ENCODE assay signal across 1 cellular context in the genomic region with DNA sequence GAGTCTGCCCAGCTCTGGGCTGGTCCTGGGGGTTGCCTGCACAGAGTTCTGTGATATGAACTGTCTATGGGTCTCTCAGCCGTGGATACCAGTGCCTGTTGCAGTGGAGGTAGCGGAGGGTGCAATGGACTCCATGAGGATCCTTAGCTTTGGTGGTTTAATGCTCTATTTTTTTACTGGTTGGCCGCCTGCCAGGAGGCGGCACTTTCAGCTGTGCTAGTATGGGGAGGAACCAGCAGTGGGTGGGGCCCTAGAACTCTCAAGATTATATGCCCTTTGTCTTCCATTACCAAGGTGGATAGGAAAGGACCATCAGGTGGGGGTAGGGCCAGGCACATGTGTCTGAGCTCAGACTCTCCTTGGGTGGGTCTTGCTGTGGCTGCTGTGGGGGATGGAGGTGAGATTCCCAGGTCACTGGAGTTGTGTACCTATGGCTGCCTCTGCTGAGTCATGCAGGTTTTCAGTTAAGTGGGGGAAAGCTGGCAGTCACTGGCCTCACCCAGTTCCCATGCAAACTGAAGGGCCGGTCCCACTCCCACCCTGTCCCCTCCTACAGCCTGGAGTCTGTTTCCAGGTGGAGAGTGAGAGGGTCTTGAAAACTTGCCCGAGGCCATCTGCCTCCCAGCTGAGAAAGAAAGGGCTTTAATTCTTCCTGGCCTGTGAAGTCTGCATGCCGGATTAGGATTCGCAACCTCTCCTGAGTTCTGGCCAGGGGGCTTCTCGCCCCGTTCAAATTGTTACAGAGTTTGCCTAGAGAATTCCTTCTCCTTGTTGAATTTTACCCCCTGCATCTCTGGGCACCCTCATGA.
TF ChIP-seq lines count a peak whose summit lies in the region.

No MANE protein-coding gene starts in this region.

TF ChIP-seq in K562, 482 proteins besides CTCF, POLR2A, EP300 and RAD21 (continued from another document):
- peak; percentile 96 for TF ChIP-seq NFIC (IDR thresholded peaks at IDR 0.05)
- peak; percentile 25; the same call in 1 of the 2 replicates for TF ChIP-seq NFE2L1 (tag; IDR thresholded peaks at IDR 0.05; ENCODE audit: borderline replicate concordance, low read depth)
- TF ChIP-seq DPF2 (IDR thresholded peaks at IDR 0.05) = 0 out of 2 replicates have a peak, but pooled peaks have one; percentile 34
- no peak for TF ChIP-seq ZNF24 (IDR thresholded peaks at IDR 0.05)
- peak; percentile 61 for TF ChIP-seq NFIX (CRISPR knock-in tag; IDR thresholded peaks at IDR 0.05; ENCODE audit: low read depth)
- TF ChIP-seq, protein P1, sequence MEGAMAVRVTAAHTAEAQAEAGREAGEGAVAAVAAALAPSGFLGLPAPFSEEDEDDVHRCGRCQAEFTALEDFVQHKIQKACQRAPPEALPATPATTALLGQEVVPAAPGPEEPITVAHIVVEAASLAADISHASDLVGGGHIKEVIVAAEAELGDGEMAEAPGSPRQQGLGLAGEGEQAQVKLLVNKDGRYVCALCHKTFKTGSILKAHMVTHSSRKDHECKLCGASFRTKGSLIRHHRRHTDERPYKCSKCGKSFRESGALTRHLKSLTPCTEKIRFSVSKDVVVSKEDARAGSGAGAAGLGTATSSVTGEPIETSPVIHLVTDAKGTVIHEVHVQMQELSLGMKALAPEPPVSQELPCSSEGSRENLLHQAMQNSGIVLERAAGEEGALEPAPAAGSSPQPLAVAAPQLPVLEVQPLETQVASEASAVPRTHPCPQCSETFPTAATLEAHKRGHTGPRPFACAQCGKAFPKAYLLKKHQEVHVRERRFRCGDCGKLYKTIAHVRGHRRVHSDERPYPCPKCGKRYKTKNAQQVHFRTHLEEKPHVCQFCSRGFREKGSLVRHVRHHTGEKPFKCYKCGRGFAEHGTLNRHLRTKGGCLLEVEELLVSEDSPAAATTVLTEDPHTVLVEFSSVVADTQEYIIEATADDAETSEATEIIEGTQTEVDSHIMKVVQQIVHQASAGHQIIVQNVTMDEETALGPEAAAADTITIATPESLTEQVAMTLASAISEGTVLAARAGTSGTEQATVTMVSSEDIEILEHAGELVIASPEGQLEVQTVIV (CRISPR knock-in tag; IDR thresholded peaks at IDR 0.05; ENCODE audit: borderline replicate concordance) = no peak
- TF ChIP-seq, protein P2, sequence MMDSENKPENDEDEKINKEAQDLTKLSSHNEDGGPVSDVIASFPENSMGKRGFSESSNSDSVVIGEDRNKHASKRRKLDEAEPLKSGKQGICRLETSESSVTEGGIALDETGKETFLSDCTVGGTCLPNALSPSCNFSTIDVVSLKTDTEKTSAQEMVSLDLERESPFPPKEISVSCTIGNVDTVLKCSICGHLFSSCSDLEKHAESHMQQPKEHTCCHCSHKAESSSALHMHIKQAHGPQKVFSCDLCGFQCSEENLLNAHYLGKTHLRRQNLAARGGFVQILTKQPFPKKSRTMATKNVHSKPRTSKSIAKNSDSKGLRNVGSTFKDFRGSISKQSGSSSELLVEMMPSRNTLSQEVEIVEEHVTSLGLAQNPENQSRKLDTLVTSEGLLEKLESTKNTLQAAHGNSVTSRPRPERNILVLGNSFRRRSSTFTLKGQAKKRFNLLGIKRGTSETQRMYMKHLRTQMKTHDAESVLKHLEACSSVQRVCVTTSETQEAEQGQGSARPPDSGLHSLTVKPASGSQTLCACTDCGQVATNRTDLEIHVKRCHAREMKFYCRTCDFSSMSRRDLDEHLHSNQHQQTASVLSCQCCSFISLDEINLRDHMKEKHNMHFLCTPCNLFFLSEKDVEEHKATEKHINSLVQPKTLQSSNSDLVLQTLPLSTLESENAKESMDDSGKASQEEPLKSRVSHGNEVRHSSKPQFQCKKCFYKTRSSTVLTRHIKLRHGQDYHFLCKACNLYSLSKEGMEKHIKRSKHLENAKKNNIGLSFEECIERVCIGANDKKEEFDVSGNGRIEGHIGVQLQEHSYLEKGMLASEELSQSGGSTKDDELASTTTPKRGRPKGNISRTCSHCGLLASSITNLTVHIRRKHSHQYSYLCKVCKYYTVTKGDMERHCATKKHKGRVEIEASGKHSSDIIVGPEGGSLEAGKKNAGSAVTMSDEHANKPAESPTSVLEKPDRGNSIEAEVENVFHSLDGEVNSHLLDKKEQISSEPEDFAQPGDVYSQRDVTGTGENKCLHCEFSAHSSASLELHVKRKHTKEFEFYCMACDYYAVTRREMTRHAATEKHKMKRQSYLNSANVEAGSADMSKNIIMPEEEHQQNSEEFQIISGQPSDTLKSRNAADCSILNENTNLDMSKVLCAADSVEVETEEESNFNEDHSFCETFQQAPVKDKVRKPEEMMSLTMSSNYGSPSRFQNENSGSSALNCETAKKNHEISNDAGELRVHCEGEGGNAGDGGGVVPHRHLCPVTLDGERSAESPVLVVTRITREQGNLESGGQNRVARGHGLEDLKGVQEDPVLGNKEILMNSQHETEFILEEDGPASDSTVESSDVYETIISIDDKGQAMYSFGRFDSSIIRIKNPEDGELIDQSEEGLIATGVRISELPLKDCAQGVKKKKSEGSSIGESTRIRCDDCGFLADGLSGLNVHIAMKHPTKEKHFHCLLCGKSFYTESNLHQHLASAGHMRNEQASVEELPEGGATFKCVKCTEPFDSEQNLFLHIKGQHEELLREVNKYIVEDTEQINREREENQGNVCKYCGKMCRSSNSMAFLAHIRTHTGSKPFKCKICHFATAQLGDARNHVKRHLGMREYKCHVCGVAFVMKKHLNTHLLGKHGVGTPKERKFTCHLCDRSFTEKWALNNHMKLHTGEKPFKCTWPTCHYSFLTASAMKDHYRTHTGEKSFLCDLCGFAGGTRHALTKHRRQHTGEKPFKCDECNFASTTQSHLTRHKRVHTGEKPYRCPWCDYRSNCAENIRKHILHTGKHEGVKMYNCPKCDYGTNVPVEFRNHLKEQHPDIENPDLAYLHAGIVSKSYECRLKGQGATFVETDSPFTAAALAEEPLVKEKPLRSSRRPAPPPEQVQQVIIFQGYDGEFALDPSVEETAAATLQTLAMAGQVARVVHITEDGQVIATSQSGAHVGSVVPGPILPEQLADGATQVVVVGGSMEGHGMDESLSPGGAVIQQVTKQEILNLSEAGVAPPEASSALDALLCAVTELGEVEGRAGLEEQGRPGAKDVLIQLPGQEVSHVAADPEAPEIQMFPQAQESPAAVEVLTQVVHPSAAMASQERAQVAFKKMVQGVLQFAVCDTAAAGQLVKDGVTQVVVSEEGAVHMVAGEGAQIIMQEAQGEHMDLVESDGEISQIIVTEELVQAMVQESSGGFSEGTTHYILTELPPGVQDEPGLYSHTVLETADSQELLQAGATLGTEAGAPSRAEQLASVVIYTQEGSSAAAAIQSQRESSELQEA (IDR thresholded peaks at IDR 0.05; ENCODE audit: low read depth) = peak; percentile 69
- TF ChIP-seq ZNF316 (IDR thresholded peaks at IDR 0.05) = peak; percentile 65
- TF ChIP-seq SLC30A9 (CRISPR knock-in tag; IDR thresholded peaks at IDR 0.05) = no peak
- peak; percentile 63 for TF ChIP-seq MAFG (tag; conservative IDR thresholded peaks at IDR 0.05)
- TF ChIP-seq SAP30 (IDR thresholded peaks at IDR 0.05; ENCODE audit: borderline replicate concordance, insufficient read depth, low read depth, low read length, poor library complexity, severe bottlenecking) = no peak
- TF ChIP-seq ZC3H4 (CRISPR knock-in tag; IDR thresholded peaks at IDR 0.05; ENCODE audit: borderline replicate concordance) = no peak
- TF ChIP-seq, protein P3, sequence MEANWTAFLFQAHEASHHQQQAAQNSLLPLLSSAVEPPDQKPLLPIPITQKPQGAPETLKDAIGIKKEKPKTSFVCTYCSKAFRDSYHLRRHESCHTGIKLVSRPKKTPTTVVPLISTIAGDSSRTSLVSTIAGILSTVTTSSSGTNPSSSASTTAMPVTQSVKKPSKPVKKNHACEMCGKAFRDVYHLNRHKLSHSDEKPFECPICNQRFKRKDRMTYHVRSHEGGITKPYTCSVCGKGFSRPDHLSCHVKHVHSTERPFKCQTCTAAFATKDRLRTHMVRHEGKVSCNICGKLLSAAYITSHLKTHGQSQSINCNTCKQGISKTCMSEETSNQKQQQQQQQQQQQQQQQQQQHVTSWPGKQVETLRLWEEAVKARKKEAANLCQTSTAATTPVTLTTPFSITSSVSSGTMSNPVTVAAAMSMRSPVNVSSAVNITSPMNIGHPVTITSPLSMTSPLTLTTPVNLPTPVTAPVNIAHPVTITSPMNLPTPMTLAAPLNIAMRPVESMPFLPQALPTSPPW (CRISPR knock-in tag; IDR thresholded peaks at IDR 0.05) = no peak
- peak; percentile 24; the same call in 1 of the 2 replicates for TF ChIP-seq MAFF (IDR thresholded peaks at IDR 0.05; ENCODE audit: low read length)
- TF ChIP-seq, protein P4, sequence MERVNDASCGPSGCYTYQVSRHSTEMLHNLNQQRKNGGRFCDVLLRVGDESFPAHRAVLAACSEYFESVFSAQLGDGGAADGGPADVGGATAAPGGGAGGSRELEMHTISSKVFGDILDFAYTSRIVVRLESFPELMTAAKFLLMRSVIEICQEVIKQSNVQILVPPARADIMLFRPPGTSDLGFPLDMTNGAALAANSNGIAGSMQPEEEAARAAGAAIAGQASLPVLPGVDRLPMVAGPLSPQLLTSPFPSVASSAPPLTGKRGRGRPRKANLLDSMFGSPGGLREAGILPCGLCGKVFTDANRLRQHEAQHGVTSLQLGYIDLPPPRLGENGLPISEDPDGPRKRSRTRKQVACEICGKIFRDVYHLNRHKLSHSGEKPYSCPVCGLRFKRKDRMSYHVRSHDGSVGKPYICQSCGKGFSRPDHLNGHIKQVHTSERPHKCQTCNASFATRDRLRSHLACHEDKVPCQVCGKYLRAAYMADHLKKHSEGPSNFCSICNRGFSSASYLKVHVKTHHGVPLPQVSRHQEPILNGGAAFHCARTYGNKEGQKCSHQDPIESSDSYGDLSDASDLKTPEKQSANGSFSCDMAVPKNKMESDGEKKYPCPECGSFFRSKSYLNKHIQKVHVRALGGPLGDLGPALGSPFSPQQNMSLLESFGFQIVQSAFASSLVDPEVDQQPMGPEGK (CRISPR knock-in tag; IDR thresholded peaks at IDR 0.05; ENCODE audit: borderline replicate concordance) = no peak
- TF ChIP-seq ZBTB1 (CRISPR knock-in tag; IDR thresholded peaks at IDR 0.05; ENCODE audit: borderline replicate concordance, low read depth) = no peak
- no peak for TF ChIP-seq ZSCAN32 (CRISPR knock-in tag; IDR thresholded peaks at IDR 0.05)
- no peak for TF ChIP-seq POLR2AphosphoS2 (IDR thresholded peaks at IDR 0.05; ENCODE audit: low read length)
- TF ChIP-seq CHD1 (IDR thresholded peaks at IDR 0.05; ENCODE audit: low read length) = no peak
- peak; percentile 74 for TF ChIP-seq C11orf30 (IDR thresholded peaks at IDR 0.05; ENCODE audit: low read depth)
- peak in 1 of 3 experiments; percentile 24 for TF ChIP-seq YY1 (IDR thresholded peaks at IDR 0.05; ENCODE audit: borderline replicate concordance in 1 of 3, control insufficient read depth in 1 of 3, extremely low read depth in 1 of 3, insufficient read depth in 3 of 3, insufficient read length in 1 of 3, insufficient replicate concordance in 2 of 3, low read depth in 1 of 3, low read length in 2 of 3)
- no peak for TF ChIP-seq ZNF217 (CRISPR knock-in tag; IDR thresholded peaks at IDR 0.05)
- TF ChIP-seq NFYB (IDR thresholded peaks at IDR 0.05; ENCODE audit: extremely low read depth, insufficient read length) = peak; percentile 13
